In genomic region chr6:109447878-109448555, GRCh38 we compare ENCODE assay signal across 9 cellular contexts. TPM values are rescaled to one million over a fixed set of nuclear protein-coding genes. Genes with fewer than 3 reads are reported as not detected.
DNase-seq lines count a peak whose midpoint lies in the region; ATAC-seq, FAIRE-seq and TF ChIP-seq lines count a peak whose summit lies in the region.
"Had no signal": no experiment of that assay in that cellular context is flagged by ENCODE, and none has a peak within 500 bp of the region (broad histone marks: within the 10 kb centered on the region; RNA-seq: fewer than 3 reads in every experiment).

No MANE protein-coding gene starts in this region.

- CTCF ChIA-PET in activated naive CD4-positive, alpha-beta T cell treated with anti-CD3 and anti-CD28 coated beads, Interleukin-2, amount 10 ng/mL, durations not matched to agents 7 days and 5 days (lab: Charles Lee): interaction anchor here (0.8 to 1.2 kb wide), 2 partner anchors 9 to 16 kb away, joined by 3 read pairs; no protein-coding TSS in a partner anchor
- CTCF ChIA-PET in OCI-LY7 (lab: Charles Lee; ENCODE audit: unreplicated experiment): no interaction called here
- CTCF ChIA-PET in H1 (lab: Charles Lee; ENCODE audit: partially characterized antibody): interaction anchor here (0.8 to 2.2 kb wide), 12 partner anchors 9 to 335 kb away, joined by 3 to 11 read pairs (median 3); partner anchors contain the start of gene CD164

- WGBS in H1 (ENCODE audit: extremely low coverage in 1 of 2, insufficient coverage in 1 of 2, insufficient read length in 1 of 2, insufficient replicate concordance in 2 of 2, low coverage in 1 of 2, low lambda C conversion rate in 2 of 2, missing lambda C conversion rate in 1 of 2), 2 experiments: 80% methylated on average over 6 of the region's 8 CpGs; no CpG with 5 or more reads in 1 of the 2 experiments

- H3K4ac ChIP-seq in H1 (replicated peaks; ENCODE audit: insufficient read length, low read depth, low read length): no peak overlapping the region

- H3K27me3 Mint-ChIP-seq in activated naive CD4-positive, alpha-beta T cell treated with anti-CD3 and anti-CD28 coated beads, Interleukin-2, amount 10 ng/mL, durations not matched to agents 7 days and 5 days: no peaks in the 10 kb centered on the region

- H2AFZ ChIP-seq in OCI-LY7 (ENCODE audit: low read length) (no peak overlapping the region), H1 (ENCODE audit: low read length) (no peak overlapping the region)

- H2BK5ac ChIP-seq in H1 (ENCODE audit: low read depth, low read length): no peak overlapping the region

- peak overlapping the region; percentile 56 for H3K27ac Mint-ChIP-seq in activated naive CD4-positive, alpha-beta T cell treated with anti-CD3 and anti-CD28 coated beads, Interleukin-2, amount 10 ng/mL, durations not matched to agents 7 days and 5 days

- no peak for TF ChIP-seq EP300 in H1 (IDR thresholded peaks at IDR 0.05; ENCODE audit: borderline replicate concordance in 1 of 2, low read depth in 2 of 2, low read length in 2 of 2)

- peak in 1 of 2 experiments; percentile 18; a peak in 2 of 4 replicates for TF ChIP-seq RAD21 in H1 (IDR thresholded peaks at IDR 0.05 in 1 of 2, conservative IDR thresholded peaks at IDR 0.05 in 1 of 2; ENCODE audit: low read depth in 2 of 2, low read length in 2 of 2)

- H2BK12ac ChIP-seq in H1 (ENCODE audit: low read depth, low read length): no peak overlapping the region

- no peak overlapping the region for H4K5ac ChIP-seq in H1 (ENCODE audit: insufficient read length, low read depth, low read length)

- no peak overlapping the region for H3K23ac ChIP-seq in H1 (ENCODE audit: insufficient read length)

- H3K23me2 ChIP-seq in H1 (ENCODE audit: low read depth, low read length): no peaks in the 10 kb centered on the region; the same call in 1 of the 2 replicates

- no peak overlapping the region for H3K9ac ChIP-seq in H1 (replicated peaks in 1 of 4; ENCODE audit: extremely low read depth in 1 of 4, low read depth in 3 of 4, low read length in 3 of 4)

- no peaks in the 10 kb centered on the region for H3K27me3 ChIP-seq in H1 (replicated peaks in 1 of 4; ENCODE audit: control insufficient read depth in 3 of 4, extremely low read depth in 1 of 4, insufficient read depth in 3 of 4, low read length in 3 of 4)

- no peak overlapping the region for H3K56ac ChIP-seq in H1 (replicated peaks; ENCODE audit: insufficient read length, low read depth, low read length)

- H3K27ac ChIP-seq in OCI-LY7 (ENCODE audit: low read depth, low read length, poor library complexity, severe bottlenecking) (no peak overlapping the region), H1 (ENCODE audit: low read depth, low read length) (no peak overlapping the region), temporal lobe (ENCODE audit: low read depth, low read length) (peak overlapping the region; percentile 20)

- H3K4me1 ChIP-seq in OCI-LY7 (ENCODE audit: insufficient read depth, low read length, poor library complexity, severe bottlenecking): peaks cover 34% of the 10 kb centered on the region
- no peaks in the 10 kb centered on the region; a peak in 1 of 7 replicates for H3K4me1 ChIP-seq in H1 (replicated peaks in 1 of 4; ENCODE audit: control insufficient read depth in 3 of 4, insufficient read depth in 4 of 4, low read length in 3 of 4)

- H3K79me2 ChIP-seq in OCI-LY7 (ENCODE audit: insufficient read depth, low read depth, low read length) (peaks cover under 1% of the 10 kb centered on the region; the same call in 1 of the 2 replicates), H1 (ENCODE audit: control insufficient read depth in 1 of 2, insufficient read depth in 2 of 2, low read length in 2 of 2) (no peaks in the 10 kb centered on the region)

- POLR2A ChIA-PET in OCI-LY7 (lab: Charles Lee) (interaction anchor here (1.4 kb wide), 1 partner anchor 8 kb away, joined by 4 read pairs; the partner anchor contains the start of gene MICAL1), H1 (lab: Charles Lee; ENCODE audit: partially characterized antibody) (interaction anchor here (0.5 to 1.6 kb wide), 7 partner anchors 8 to 48 kb away, joined by 3 to 10 read pairs (median 3); partner anchors contain the start of gene MICAL1)

- no peak overlapping the region for H4K8ac ChIP-seq in H1 (ENCODE audit: extremely low read depth, insufficient read depth, low read length)

- intact Hi-C loops in OCI-LY7 (cut with micrococcal nuclease; ENCODE audit: unreplicated experiment): no loop called here

- TF ChIP-seq POLR2A in H1 (IDR thresholded peaks at IDR 0.05; ENCODE audit: control extremely low read depth in 1 of 2, low read depth in 2 of 2, low read length in 2 of 2): 0 out of 3 replicates have a peak, but pooled peaks of 1 of the 2 experiments have one; percentile 7

- H3K36me3 Mint-ChIP-seq in activated naive CD4-positive, alpha-beta T cell treated with anti-CD3 and anti-CD28 coated beads, Interleukin-2, amount 10 ng/mL, durations not matched to agents 7 days and 5 days: peaks cover 51% of the 10 kb centered on the region

- no peak overlapping the region for H4K91ac ChIP-seq in H1 (replicated peaks; ENCODE audit: insufficient read length, low read length)

- H2AK5ac ChIP-seq in H1 (ENCODE audit: low read depth, low read length): no peak overlapping the region

- H4K20me1 ChIP-seq in OCI-LY7 (ENCODE audit: insufficient read depth, low read length): no peaks in the 10 kb centered on the region
- H4K20me1 ChIP-seq in H1 (replicated peaks in 1 of 2; ENCODE audit: control insufficient read depth in 1 of 2, insufficient read depth in 2 of 2, low read length in 2 of 2): peaks cover 0 to 15% of the 10 kb centered on the region in 2 experiments

- peaks cover 56% of the 10 kb centered on the region for H3K4me1 Mint-ChIP-seq in activated naive CD4-positive, alpha-beta T cell treated with anti-CD3 and anti-CD28 coated beads, Interleukin-2, amount 10 ng/mL, durations not matched to agents 7 days and 5 days

- DNase-seq in activated naive CD4-positive, alpha-beta T cell treated with anti-CD3 and anti-CD28 coated beads, Interleukin-2, amount 10 ng/mL, durations not matched to agents 7 days and 5 days: no peak
- no peak for DNase-seq in activated naive CD4-positive, alpha-beta T cell (lab: John Stamatoyannopoulos, UW)
- DNase-seq in OCI-LY7 (ENCODE audit: low spot score) (no peak), H1 (ENCODE audit: low read depth in 1 of 2, low spot score in 2 of 2) (peak in 1 of 2 experiments; percentile 48), HuH-7 (ENCODE audit: low spot score) (no peak)
- DNase-seq: NCI-H1105 treated with DMSO at 0.1 percent for 48 hours had no signal

- H3K4me3 ChIP-seq in OCI-LY7 (ENCODE audit: low read depth, low read length, poor library complexity, severe bottlenecking): no peak overlapping the region
- H3K4me3 ChIP-seq in H1 (ENCODE audit: extremely low read depth in 1 of 4, insufficient read depth in 2 of 4, low read depth in 3 of 4, low read length in 4 of 4): no peak overlapping the region

- TF ChIP-seq CTCF in OCI-LY7 (conservative IDR thresholded peaks at IDR 0.05; ENCODE audit: low read length): peak; percentile 39
- TF ChIP-seq CTCF in H1 (IDR thresholded peaks at IDR 0.05; ENCODE audit: control extremely low read depth in 1 of 3, insufficient read depth in 1 of 3, low read depth in 1 of 3, low read length in 3 of 3): peak in 2 of 3 experiments; percentile 5 to 19; a peak in 2 of 4 replicates

- H3K79me1 ChIP-seq in H1 (ENCODE audit: low read depth, low read length): no peaks in the 10 kb centered on the region

- no peak overlapping the region for H2BK15ac ChIP-seq in H1 (ENCODE audit: low read length)

- FAIRE-seq in H1 (lab: Jason Lieb, UNC): no peak

- H3K4me2 ChIP-seq in OCI-LY7 (ENCODE audit: low read length): no peak overlapping the region
- H3K4me2 ChIP-seq in H1 (ENCODE audit: insufficient read depth in 1 of 2, low read depth in 2 of 2, low read length in 2 of 2): no peak overlapping the region

- H3K18ac ChIP-seq in H1 (ENCODE audit: extremely low read depth, low read length): no peak overlapping the region

- H3K9me3 Mint-ChIP-seq in activated naive CD4-positive, alpha-beta T cell treated with anti-CD3 and anti-CD28 coated beads, Interleukin-2, amount 10 ng/mL, durations not matched to agents 7 days and 5 days: no peaks in the 10 kb centered on the region

- H2BK20ac ChIP-seq in H1 (ENCODE audit: low read length): no peak overlapping the region

- no peak overlapping the region for H2BK120ac ChIP-seq in H1 (replicated peaks; ENCODE audit: low read depth, low read length)

- ATAC-seq in HG03108 (IDR thresholded peaks at IDR 0.05; ENCODE audit: unreplicated experiment) (no peak), HG03521 (IDR thresholded peaks at IDR 0.05; ENCODE audit: unreplicated experiment) (no peak)

- H3K14ac ChIP-seq in H1 (ENCODE audit: insufficient read length): no peak overlapping the region

- no peaks in the 10 kb centered on the region for H3K9me2 ChIP-seq in OCI-LY7 (ENCODE audit: insufficient read depth, low read length)

- H3K36me3 ChIP-seq in OCI-LY7 (ENCODE audit: insufficient read depth, low read length) (peaks cover 85% of the 10 kb centered on the region), H1 (ENCODE audit: control insufficient read depth in 2 of 4, insufficient read depth in 4 of 4, low read length in 3 of 4) (peaks cover 9 to 49% (median 27%) of the 10 kb centered on the region in 4 experiments; a peak in 7 of 8 replicates)

- H3K4me3 Mint-ChIP-seq in activated naive CD4-positive, alpha-beta T cell treated with anti-CD3 and anti-CD28 coated beads, Interleukin-2, amount 10 ng/mL, durations not matched to agents 7 days and 5 days: no peak overlapping the region

- no TSS peak for BruUV-seq in OCI-LY7 (replicated peaks; lab: Mats Ljungman, UMichigan)

- H3K9me3 ChIP-seq in OCI-LY7 (ENCODE audit: low read length): no peaks in the 10 kb centered on the region
- no peaks in the 10 kb centered on the region for H3K9me3 ChIP-seq in H1 (ENCODE audit: insufficient read depth in 2 of 2, low read depth in 1 of 2, low read length in 1 of 2)

RNA-seq across cellular contexts. Expression of gene SMPD2, which starts 7.5 kb away (rescaled TPM):
- 18.4 and 24.4 TPM in 2 replicates for total RNA-seq in OCI-LY7 (2014; rRNA removed; shearing (Covaris generic))
- total RNA-seq in OCI-LY7 (2022): 14.3 and 15.9 TPM in 2 replicates
- total RNA-seq in H1 (2021; fragmentation: NEBNext Ultra II Directional; extraction: Animal tissue kit (Norgen Biotek cat#: 25700)): 10.5 and 11.5 TPM in 2 replicates
- polyA plus RNA-seq in H1 (2011; rRNA removed): 15.6 and 17.2 TPM in 2 replicates
- 12.7 TPM for polyA plus RNA-seq in H1 (2011; cell fraction: cytosol; rRNA removed)
- polyA plus RNA-seq in H1 (2011; cell fraction: nucleus; rRNA removed): 22.3 TPM
- polyA plus RNA-seq in H1 (2012, experiment 1 of 2): 9.5 to 13.6 TPM (median 12.0 TPM) in 4 replicates
- 18.2 TPM for polyA plus RNA-seq in H1 (2012, experiment 2 of 2)
- polyA plus RNA-seq in H1 (2013, experiment 1 of 2): 7.7 TPM
- 7.4 TPM for polyA plus RNA-seq in H1 (2013, experiment 2 of 2)
- 19.4 and 23.2 TPM in 2 replicates for polyA minus RNA-seq in H1 (2011; rRNA and poly(A)+ RNA removed)
- polyA minus RNA-seq in H1 (2011; cell fraction: cytosol; rRNA and poly(A)+ RNA removed): 12.9 TPM
- 29.9 TPM for polyA minus RNA-seq in H1 (2011; cell fraction: nucleus; rRNA and poly(A)+ RNA removed)
- 3.4 TPM for total RNA-seq in temporal lobe

RNA-seq across cellular contexts. Expression of gene MICAL1, which starts 7.6 kb away (rescaled TPM):
- 69.2 and 79.5 TPM in 2 replicates for total RNA-seq in OCI-LY7 (2014; rRNA removed; shearing (Covaris generic))
- 101 and 108 TPM in 2 replicates for total RNA-seq in OCI-LY7 (2022)
- total RNA-seq in H1 (2021; fragmentation: NEBNext Ultra II Directional; extraction: Animal tissue kit (Norgen Biotek cat#: 25700)): 51.3 and 55.4 TPM in 2 replicates
- polyA plus RNA-seq in H1 (2011; rRNA removed): 42.5 and 61.9 TPM in 2 replicates
- polyA plus RNA-seq in H1 (2011; cell fraction: cytosol; rRNA removed): 64.0 TPM
- polyA plus RNA-seq in H1 (2011; cell fraction: nucleus; rRNA removed): 305 TPM
- 47.2 to 66.8 TPM (median 61.2 TPM) in 4 replicates for polyA plus RNA-seq in H1 (2012, experiment 1 of 2)
- polyA plus RNA-seq in H1 (2012, experiment 2 of 2): 36.4 TPM
- polyA plus RNA-seq in H1 (2013, experiment 1 of 2): 34.3 TPM
- polyA plus RNA-seq in H1 (2013, experiment 2 of 2): 30.6 TPM
- 38.4 and 38.6 TPM in 2 replicates for polyA minus RNA-seq in H1 (2011; rRNA and poly(A)+ RNA removed)
- polyA minus RNA-seq in H1 (2011; cell fraction: cytosol; rRNA and poly(A)+ RNA removed): 27.2 TPM
- 63.9 TPM for polyA minus RNA-seq in H1 (2011; cell fraction: nucleus; rRNA and poly(A)+ RNA removed)
- 29.7 TPM for total RNA-seq in temporal lobe

RNA-seq across cellular contexts. Expression of gene PPIL6, which starts 7.6 kb away (rescaled TPM):
- 0.15 and 1.6 TPM in 2 replicates for total RNA-seq in OCI-LY7 (2014; rRNA removed; shearing (Covaris generic))
- total RNA-seq in OCI-LY7 (2022): 1.3 and 1.7 TPM in 2 replicates
- total RNA-seq in H1 (2021; fragmentation: NEBNext Ultra II Directional; extraction: Animal tissue kit (Norgen Biotek cat#: 25700)): 1.3 and 1.5 TPM in 2 replicates
- polyA plus RNA-seq in H1 (2011; rRNA removed): 0.19 and 0.42 TPM in 2 replicates
- 0.84 TPM for polyA plus RNA-seq in H1 (2011; cell fraction: cytosol; rRNA removed)
- 0.39 TPM for polyA plus RNA-seq in H1 (2011; cell fraction: nucleus; rRNA removed)
- polyA plus RNA-seq in H1 (2012, experiment 1 of 2): 0.44 to 1.5 TPM (median 0.61 TPM) in 4 replicates
- polyA plus RNA-seq in H1 (2012, experiment 2 of 2): 0.13 TPM
- polyA plus RNA-seq in H1 (2013, experiment 1 of 2): 0.55 TPM
- polyA plus RNA-seq in H1 (2013, experiment 2 of 2): 0.40 TPM
- polyA minus RNA-seq in H1 (2011; rRNA and poly(A)+ RNA removed): 1.1 TPM in 1 of 2 replicates, not detected in the other
- polyA minus RNA-seq in H1 (2011; cell fraction: cytosol; rRNA and poly(A)+ RNA removed): not detected
- 1.9 TPM for polyA minus RNA-seq in H1 (2011; cell fraction: nucleus; rRNA and poly(A)+ RNA removed)
- 21.1 TPM for total RNA-seq in temporal lobe

RNA-seq across cellular contexts. Expression of gene ZBTB24, which starts 35.0 kb away (rescaled TPM):
- 13.7 and 15.3 TPM in 2 replicates for total RNA-seq in OCI-LY7 (2014; rRNA removed; shearing (Covaris generic))
- total RNA-seq in OCI-LY7 (2022): 15.8 and 17.0 TPM in 2 replicates
- total RNA-seq in H1 (2021; fragmentation: NEBNext Ultra II Directional; extraction: Animal tissue kit (Norgen Biotek cat#: 25700)): 20.5 and 21.0 TPM in 2 replicates
- polyA plus RNA-seq in H1 (2011; rRNA removed): 5.9 and 7.5 TPM in 2 replicates
- 7.7 TPM for polyA plus RNA-seq in H1 (2011; cell fraction: cytosol; rRNA removed)
- polyA plus RNA-seq in H1 (2011; cell fraction: nucleus; rRNA removed): 6.5 TPM
- 8.0 to 12.5 TPM (median 9.3 TPM) in 4 replicates for polyA plus RNA-seq in H1 (2012, experiment 1 of 2)
- polyA plus RNA-seq in H1 (2012, experiment 2 of 2): 1.4 TPM
- 10.2 TPM for polyA plus RNA-seq in H1 (2013, experiment 1 of 2)
- polyA plus RNA-seq in H1 (2013, experiment 2 of 2): 9.3 TPM
- 17.3 and 22.3 TPM in 2 replicates for polyA minus RNA-seq in H1 (2011; rRNA and poly(A)+ RNA removed)
- 12.2 TPM for polyA minus RNA-seq in H1 (2011; cell fraction: cytosol; rRNA and poly(A)+ RNA removed)
- 14.7 TPM for polyA minus RNA-seq in H1 (2011; cell fraction: nucleus; rRNA and poly(A)+ RNA removed)
- 10.3 TPM for total RNA-seq in temporal lobe
